2 cellular contexts compared by ENCODE assay signal in genomic region chr14:72904840-72905561, GRCh38.
A peak's percentile ranks its signal among the peaks of the same experiment; 100 is the strongest.
TF ChIP-seq lines count a peak whose summit lies in the region.

No MANE protein-coding gene starts in this region.

TF ChIP-seq in HCT116, 20 proteins besides CTCF, POLR2A, EP300 and RAD21:
- TF ChIP-seq FOSL1 (IDR thresholded peaks at IDR 0.05; ENCODE audit: low read depth) (no peak), EGR1 (IDR thresholded peaks at IDR 0.05; ENCODE audit: low read depth) (no peak), POLR2AphosphoS5 (IDR thresholded peaks at IDR 0.05; ENCODE audit: low read depth, low read length) (no peak), CEBPB (IDR thresholded peaks at IDR 0.05; ENCODE audit: low read depth) (peak; percentile 69; the same call in 1 of the 2 replicates)

TF ChIP-seq in H1, 55 proteins besides CTCF, POLR2A, EP300 and RAD21:
- TF ChIP-seq KDM5A (IDR thresholded peaks at IDR 0.05; ENCODE audit: low read length) (no peak), CEBPB (IDR thresholded peaks at IDR 0.05; ENCODE audit: low read depth, low read length) (peak; percentile 91), POU5F1 (IDR thresholded peaks at IDR 0.05; ENCODE audit: low read depth, low read length) (no peak), SUZ12 (IDR thresholded peaks at IDR 0.05; ENCODE audit: low read length) (no peak), SIN3A (conservative IDR thresholded peaks at IDR 0.05 in 1 of 2, IDR thresholded peaks at IDR 0.05 in 1 of 2; ENCODE audit: low read depth in 1 of 2, low read length in 2 of 2) (0 out of 4 replicates have a peak, but pooled peaks of 1 of the 2 experiments have one; percentile 34)
TF ChIP-seq in H1: peak in this region for 2.
